In the genomic region with DNA sequence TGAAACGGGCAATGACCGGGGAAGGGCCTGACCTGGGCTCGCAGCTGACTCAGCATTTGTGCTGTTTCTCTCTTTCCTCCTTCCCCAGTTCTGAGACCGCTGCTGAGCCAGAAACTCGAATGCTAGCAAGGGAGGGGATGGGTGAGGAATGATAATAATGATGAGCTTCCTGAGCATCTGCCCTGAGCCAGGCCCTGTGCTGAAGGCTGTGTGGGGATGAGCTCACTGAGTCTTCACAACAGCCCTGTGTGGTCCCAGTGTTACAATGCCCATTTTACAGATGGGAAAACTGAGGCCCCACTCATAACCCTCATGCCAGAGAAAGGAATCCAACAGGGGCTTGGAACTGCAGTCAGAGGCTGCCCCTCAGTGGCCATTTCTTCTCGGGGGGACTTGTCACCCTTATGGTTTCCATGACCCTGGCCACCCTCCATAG, we compare ENCODE assay signal across 1 cellular context.
TF ChIP-seq lines count a peak whose summit lies in the region.

No MANE protein-coding gene starts in this region.

TF ChIP-seq in K562, 482 proteins besides CTCF, POLR2A, EP300 and RAD21:
- TF ChIP-seq DIDO1 (tag; IDR thresholded peaks at IDR 0.05; ENCODE audit: low read depth), result no peak
- no peak for TF ChIP-seq RUNX1 (IDR thresholded peaks at IDR 0.05; ENCODE audit: low read depth)
- no peak for TF ChIP-seq ZBTB17 (CRISPR knock-in tag; IDR thresholded peaks at IDR 0.05)
- peak; percentile 94 for TF ChIP-seq CHD4 (IDR thresholded peaks at IDR 0.05; ENCODE audit: insufficient read depth, insufficient replicate concordance, low read depth, low read length, poor library complexity, severe bottlenecking)
- TF ChIP-seq PHF20 (IDR thresholded peaks at IDR 0.05; ENCODE audit: partially characterized antibody), result peak; percentile 30
- peak; percentile 69 to 93 for TF ChIP-seq RCOR1 (IDR thresholded peaks at IDR 0.05; ENCODE audit: borderline replicate concordance in 1 of 2, low read depth in 2 of 2, low read length in 2 of 2)
- TF ChIP-seq HDAC1 (IDR thresholded peaks at IDR 0.05), result 0 out of 4 replicates have a peak, but pooled peaks of 1 of the 2 experiments have one; percentile 17
- TF ChIP-seq ZNF316 (IDR thresholded peaks at IDR 0.05), result peak; percentile 89
- TF ChIP-seq CBX1 (IDR thresholded peaks at IDR 0.05; ENCODE audit: low read depth), result peak; percentile 82; the same call in 1 of the 2 replicates
- peak; percentile 69 for TF ChIP-seq MAFF (IDR thresholded peaks at IDR 0.05; ENCODE audit: low read length)
- no peak for TF ChIP-seq KDM4B (IDR thresholded peaks at IDR 0.05; ENCODE audit: borderline replicate concordance in 2 of 2, low read depth in 1 of 2)
- peak; percentile 75 for TF ChIP-seq MAFK (IDR thresholded peaks at IDR 0.05; ENCODE audit: low read length)
- no peak for TF ChIP-seq MED1 (CRISPR knock-in tag; IDR thresholded peaks at IDR 0.05; ENCODE audit: borderline replicate concordance)
- TF ChIP-seq LEF1 (IDR thresholded peaks at IDR 0.05), result no peak
- TF ChIP-seq PTBP1 (IDR thresholded peaks at IDR 0.05; ENCODE audit: low read depth, low read length), result peak; percentile 73; the same call in 1 of the 2 replicates
- TF ChIP-seq SMARCA5 (IDR thresholded peaks at IDR 0.05), result peak; percentile 92; the same call in 1 of the 2 replicates
- TF ChIP-seq MAFG (tag; conservative IDR thresholded peaks at IDR 0.05), result peak; percentile 71
- no peak for TF ChIP-seq PTRF (tag; IDR thresholded peaks at IDR 0.05)
- TF ChIP-seq, protein P1, sequence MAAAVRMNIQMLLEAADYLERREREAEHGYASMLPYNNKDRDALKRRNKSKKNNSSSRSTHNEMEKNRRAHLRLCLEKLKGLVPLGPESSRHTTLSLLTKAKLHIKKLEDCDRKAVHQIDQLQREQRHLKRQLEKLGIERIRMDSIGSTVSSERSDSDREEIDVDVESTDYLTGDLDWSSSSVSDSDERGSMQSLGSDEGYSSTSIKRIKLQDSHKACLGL (CRISPR knock-in tag; IDR thresholded peaks at IDR 0.05; ENCODE audit: borderline replicate concordance, poor library complexity, severe bottlenecking), result no peak
- TF ChIP-seq HDAC2 (IDR thresholded peaks at IDR 0.05), result peak; percentile 93
- TF ChIP-seq TAF9B (IDR thresholded peaks at IDR 0.05; ENCODE audit: partially characterized antibody), result no peak
- TF ChIP-seq C11orf30 (IDR thresholded peaks at IDR 0.05; ENCODE audit: low read depth), result peak; percentile 81
- peak in 1 of 2 experiments; percentile 45; a peak in 1 of 3 replicates for TF ChIP-seq CBX3 (IDR thresholded peaks at IDR 0.05; ENCODE audit: borderline replicate concordance in 1 of 2, low read length in 2 of 2)
- TF ChIP-seq ADNP (tag; IDR thresholded peaks at IDR 0.05), result peak; percentile 92
- TF ChIP-seq HOXB6 (CRISPR knock-in tag; IDR thresholded peaks at IDR 0.05; ENCODE audit: borderline replicate concordance), result no peak
- no peak for TF ChIP-seq CXXC5 (CRISPR knock-in tag; IDR thresholded peaks at IDR 0.05)
- TF ChIP-seq RNF2 (IDR thresholded peaks at IDR 0.05), result no peak
- peak; percentile 24; the same call in 1 of the 2 replicates for TF ChIP-seq NFE2 (IDR thresholded peaks at IDR 0.05; ENCODE audit: low read depth)
- peak; percentile 98 for TF ChIP-seq BCOR (IDR thresholded peaks at IDR 0.05)
- TF ChIP-seq ZNF174 (CRISPR knock-in tag; IDR thresholded peaks at IDR 0.05), result no peak
- TF ChIP-seq, protein P2, sequence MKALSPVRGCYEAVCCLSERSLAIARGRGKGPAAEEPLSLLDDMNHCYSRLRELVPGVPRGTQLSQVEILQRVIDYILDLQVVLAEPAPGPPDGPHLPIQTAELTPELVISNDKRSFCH (CRISPR knock-in tag; IDR thresholded peaks at IDR 0.05), result no peak
- TF ChIP-seq, protein P2 (tag; IDR thresholded peaks at IDR 0.05), result no peak
- TF ChIP-seq KDM1A (IDR thresholded peaks at IDR 0.05), result peak; percentile 79 to 89
- no peak for TF ChIP-seq ZNF586 (CRISPR knock-in tag; conservative IDR thresholded peaks at IDR 0.05)
- TF ChIP-seq KAT8 (IDR thresholded peaks at IDR 0.05; ENCODE audit: low read depth), result no peak
- peak; percentile 98 for TF ChIP-seq RBM25 (IDR thresholded peaks at IDR 0.05; ENCODE audit: low read depth, low read length, severe bottlenecking)
